ENCODE assay signal across 18 cellular contexts in the genomic region with DNA sequence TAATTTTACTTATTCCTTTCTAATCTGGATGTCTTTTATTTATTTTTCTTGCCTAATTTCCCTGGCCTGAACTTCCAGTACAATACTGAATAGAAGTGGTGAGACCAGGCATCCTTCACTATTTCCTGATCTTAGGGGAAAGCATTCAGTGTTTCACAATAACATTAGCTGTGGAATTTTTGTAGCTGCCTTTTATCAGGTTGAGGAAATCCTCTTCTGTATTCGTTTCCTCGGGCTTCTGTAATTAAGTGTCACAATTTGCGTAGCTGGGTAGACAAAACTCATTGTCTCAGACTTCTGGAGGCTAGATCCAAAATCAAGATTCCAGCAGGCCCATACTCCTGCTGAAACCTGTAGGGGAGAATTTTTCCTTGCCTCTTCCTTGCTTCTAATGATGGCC.
A peak's percentile ranks its signal among the peaks of the same experiment; 100 is the strongest.
DNase-seq lines count a peak whose midpoint lies in the region; ATAC-seq and TF ChIP-seq lines count a peak whose summit lies in the region.
"Had no signal": no experiment of that assay in that cellular context is flagged by ENCODE, and none has a peak within 500 bp of the region (broad histone marks: within the 10 kb centered on the region; RNA-seq: fewer than 3 reads in every experiment).

No MANE protein-coding gene starts in this region.

- no TSS peak for BruUV-seq in A673 (replicated peaks; lab: Mats Ljungman, UMichigan)

- DNase-seq in A673 (ENCODE audit: low spot score): peak; percentile 5
- peak; percentile 20 for DNase-seq in choroid plexus epithelial cell (ENCODE audit: low read depth)
- DNase-seq in glomerular endothelial cell (ENCODE audit: extremely low read depth, low read depth, low spot score): peak; percentile 47
- no peak for DNase-seq in neuronal stem cell (ENCODE audit: low spot score)
- DNase-seq in DMS153 treated with DMSO at 0.1 percent for 48 hours (lab: John Stamatoyannopoulos, UW; ENCODE audit: unreplicated experiment): no peak
- no peak for DNase-seq in natural killer cell treated with Interleukin-12 subunit alpha and Interleukin-12 subunit beta and Interleukin-15 and Interleukin-18, amount 100 ng/mL, for 72 hours (ENCODE audit: low spot score)
- DNase-seq in stimulated activated naive CD8-positive, alpha-beta T cell treated with anti-CD3 and anti-CD28 coated beads, Interleukin-15, Interleukin-2, amounts not matched to agents 100 U/mL and 50 U/mL, for 24 hours: no peak
- DNase-seq: 8988T; C1 segment of cervical spinal cord; Calu3; CD4-positive, alpha-beta T cell; DMS 273 treated with DMSO at 0.1 percent for 48 hours; DMS79; GOT3; H9 had no signal

- no peak overlapping the region for H2AFZ ChIP-seq in neuronal stem cell (ENCODE audit: low read length)

- H3K23ac ChIP-seq in neuronal stem cell (ENCODE audit: low read depth, low read length, poor library complexity): no peak overlapping the region

- H2BK12ac ChIP-seq in neuronal stem cell (ENCODE audit: low read length): no peak overlapping the region

- intact Hi-C loops in A673 (cut with micrococcal nuclease; ENCODE audit: unreplicated experiment): no loop called here

- H3K27me3 Mint-ChIP-seq in natural killer cell treated with Interleukin-12 subunit alpha and Interleukin-12 subunit beta and Interleukin-15 and Interleukin-18, amount 100 ng/mL, for 72 hours: no peaks in the 10 kb centered on the region
- H3K27me3 Mint-ChIP-seq: B cell; CD4-positive, alpha-beta T cell had no signal

- POLR2A ChIA-PET in A673 (lab: Charles Lee; ENCODE audit: low non-redundant PET): no interaction called here

- no peak overlapping the region for H3K4ac ChIP-seq in neuronal stem cell (ENCODE audit: low read length)

- no peaks in the 10 kb centered on the region for H3K4me1 Mint-ChIP-seq in natural killer cell treated with Interleukin-12 subunit alpha and Interleukin-12 subunit beta and Interleukin-15 and Interleukin-18, amount 100 ng/mL, for 72 hours (ENCODE audit: low read depth in 2 of 2)
- H3K4me1 Mint-ChIP-seq: B cell, H9 had no signal

- TF ChIP-seq CTCF in A673 (conservative IDR thresholded peaks at IDR 0.05; ENCODE audit: low read depth, low read length): no peak
- TF ChIP-seq CTCF in choroid plexus epithelial cell (conservative IDR thresholded peaks at IDR 0.05; ENCODE audit: low read depth, low read length): no peak

- H3K4me2 ChIP-seq in neuronal stem cell (ENCODE audit: insufficient read depth, low read length, poor library complexity, severe bottlenecking): no peak overlapping the region

- H3K36me3 Mint-ChIP-seq in natural killer cell treated with Interleukin-12 subunit alpha and Interleukin-12 subunit beta and Interleukin-15 and Interleukin-18, amount 100 ng/mL, for 72 hours: no peaks in the 10 kb centered on the region

- no peak overlapping the region for H3K27ac Mint-ChIP-seq in natural killer cell treated with Interleukin-12 subunit alpha and Interleukin-12 subunit beta and Interleukin-15 and Interleukin-18, amount 100 ng/mL, for 72 hours
- H3K27ac Mint-ChIP-seq: B cell; CD4-positive, alpha-beta T cell; H9 had no signal

- H2BK5ac ChIP-seq in neuronal stem cell (ENCODE audit: low read length): no peak overlapping the region

- no peaks in the 10 kb centered on the region for H3K9me3 ChIP-seq in A673 (ENCODE audit: low read depth, low read length, poor library complexity, severe bottlenecking)
- peaks cover 0 to 7% of the 10 kb centered on the region in 2 donors for H3K9me3 ChIP-seq in neuronal stem cell (replicated peaks in 1 of 2; ENCODE audit: control insufficient read depth in 2 of 2, insufficient read depth in 1 of 2, low read depth in 1 of 2, low read length in 2 of 2)

- H2BK15ac ChIP-seq in neuronal stem cell (ENCODE audit: low read length): no peak overlapping the region

- no peak for ATAC-seq in natural killer cell treated with Interleukin-12 subunit alpha and Interleukin-12 subunit beta and Interleukin-15 and Interleukin-18, amount 100 ng/mL, for 72 hours
- no peak for ATAC-seq in GM18519 (IDR thresholded peaks at IDR 0.05; ENCODE audit: low FRiP score, unreplicated experiment)
- ATAC-seq in stimulated activated naive CD8-positive, alpha-beta T cell treated with anti-CD3 and anti-CD28 coated beads, Interleukin-15, Interleukin-2, amounts not matched to agents 100 U/mL and 50 U/mL, for 24 hours: no peak

- H3K4me3 ChIP-seq in A673 (ENCODE audit: low read depth, low read length, poor library complexity, severe bottlenecking) (no peak overlapping the region), choroid plexus epithelial cell (ENCODE audit: low read depth, low read length) (no peak overlapping the region), neuronal stem cell (ENCODE audit: low read length in 2 of 2) (no peak overlapping the region)

- H3K4me1 ChIP-seq in A673 (ENCODE audit: insufficient read depth, low read length, poor library complexity, severe bottlenecking) (no peaks in the 10 kb centered on the region), neuronal stem cell (ENCODE audit: control insufficient read depth in 2 of 2, insufficient read depth in 1 of 2, low read depth in 1 of 2, low read length in 2 of 2) (peaks cover 0 to 3% of the 10 kb centered on the region in 2 donors)

- no peaks in the 10 kb centered on the region for H3K9me3 Mint-ChIP-seq in natural killer cell treated with Interleukin-12 subunit alpha and Interleukin-12 subunit beta and Interleukin-15 and Interleukin-18, amount 100 ng/mL, for 72 hours
- H3K9me3 Mint-ChIP-seq: CD4-positive, alpha-beta T cell had no signal

- no peaks in the 10 kb centered on the region for H3K36me3 ChIP-seq in A673 (ENCODE audit: insufficient read depth, low read length, poor library complexity, severe bottlenecking)
- H3K36me3 ChIP-seq in neuronal stem cell (replicated peaks in 1 of 2; ENCODE audit: control insufficient read depth in 2 of 2, insufficient read depth in 2 of 2, low read length in 2 of 2): no peaks in the 10 kb centered on the region

- WGBS in neuronal stem cell (ENCODE audit: extremely low coverage in 2 of 2, insufficient read length in 2 of 2, insufficient replicate concordance in 1 of 2), 2 donors: no CpG with 5 or more reads among the region's 3 CpGs

- no peak overlapping the region for H4K8ac ChIP-seq in neuronal stem cell (ENCODE audit: low read depth, low read length)

- H3K79me1 ChIP-seq in neuronal stem cell (ENCODE audit: low read depth, low read length): no peaks in the 10 kb centered on the region

- H2BK120ac ChIP-seq in neuronal stem cell (ENCODE audit: low read depth, low read length): no peak overlapping the region

- no peak overlapping the region for H3K9ac ChIP-seq in neuronal stem cell (ENCODE audit: low read depth, low read length, poor library complexity)

- H3K27ac ChIP-seq in A673 (ENCODE audit: low read depth, low read length, poor library complexity, severe bottlenecking): no peak overlapping the region
- peak overlapping the region; percentile 2 for H3K27ac ChIP-seq in neuronal stem cell (replicated peaks; ENCODE audit: low read length)
- H3K27ac ChIP-seq: HL-60 had no signal

- CTCF ChIA-PET in A673 (lab: Charles Lee): no interaction called here

- H3K14ac ChIP-seq in neuronal stem cell (ENCODE audit: low read length): no peak overlapping the region

- no peak overlapping the region for H3K18ac ChIP-seq in neuronal stem cell (ENCODE audit: low read length)

- no peak overlapping the region for H2AK5ac ChIP-seq in neuronal stem cell (ENCODE audit: low read depth, low read length)

- H4K91ac ChIP-seq in neuronal stem cell (ENCODE audit: low read depth, low read length, poor library complexity): no peak overlapping the region

- H3K27me3 ChIP-seq in A673 (replicated peaks; ENCODE audit: insufficient read depth, low read depth, low read length, poor library complexity): no peaks in the 10 kb centered on the region
- H3K27me3 ChIP-seq in neuronal stem cell (ENCODE audit: control insufficient read depth in 3 of 3, insufficient read depth in 3 of 3, low read depth in 1 of 3, low read length in 3 of 3): no peaks in the 10 kb centered on the region

- no peak overlapping the region for H3K4me3 Mint-ChIP-seq in natural killer cell treated with Interleukin-12 subunit alpha and Interleukin-12 subunit beta and Interleukin-15 and Interleukin-18, amount 100 ng/mL, for 72 hours
- H3K4me3 Mint-ChIP-seq: B cell; CD4-positive, alpha-beta T cell; H9 had no signal

Comparison
In these comparisons a context has a peak if more than half of its experiments do, and no peak if none do; other contexts are left out.
1. DNase-seq: peak in A673 (single experiment), choroid plexus epithelial cell (single experiment) and glomerular endothelial cell (single experiment); none in neuronal stem cell (single experiment), DMS153 treated with DMSO at 0.1 percent for 48 hours (single experiment), natural killer cell treated with Interleukin-12 subunit alpha and Interleukin-12 subunit beta and Interleukin-15 and Interleukin-18, amount 100 ng/mL, for 72 hours (single experiment) and stimulated activated naive CD8-positive, alpha-beta T cell treated with anti-CD3 and anti-CD28 coated beads, Interleukin-15, Interleukin-2, amounts not matched to agents 100 U/mL and 50 U/mL, for 24 hours (single experiment).